Comparison of ENCODE assay signal across 8 cellular contexts in the genomic region with DNA sequence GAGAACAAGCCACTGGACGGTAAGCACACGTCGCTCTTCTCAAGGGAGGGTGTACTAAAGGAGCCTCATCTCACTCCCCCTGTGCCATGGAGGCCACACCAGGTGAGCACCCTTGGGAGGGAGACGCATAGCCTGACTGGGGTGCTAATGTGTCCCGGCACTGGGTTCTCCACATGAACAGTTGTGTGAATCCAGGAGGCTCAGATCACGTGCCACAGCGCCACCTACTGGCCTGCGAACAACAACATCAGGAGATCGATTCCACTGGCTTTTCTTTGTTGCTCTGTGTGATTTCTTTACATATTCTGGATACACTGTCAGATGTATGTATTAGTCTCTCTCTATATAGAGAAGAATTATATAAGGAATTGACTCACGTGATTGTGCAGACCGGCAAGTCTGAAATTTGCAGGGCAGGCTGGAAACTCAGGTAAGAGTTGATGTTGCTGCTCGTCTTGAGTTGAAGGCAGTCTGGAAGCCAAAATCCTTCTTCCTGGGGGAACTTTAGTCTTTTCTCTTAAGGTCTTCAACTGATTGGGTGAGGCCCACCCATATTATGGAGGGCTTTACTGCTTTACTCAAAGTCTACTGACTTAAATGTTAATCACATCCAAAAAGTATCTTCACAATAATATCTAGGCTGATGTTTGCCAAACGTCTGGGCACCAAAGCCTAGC. TPM values are rescaled to one million over a fixed set of nuclear protein-coding genes. Genes with fewer than 3 reads are reported as not detected.
DNase-seq lines count a peak whose midpoint lies in the region; ATAC-seq and TF ChIP-seq lines count a peak whose summit lies in the region.
"Not testable (repeated sequence)": the region's sequence is repeated elsewhere in the genome, so short reads cannot be mapped to it uniquely, and the experiment has no call there.

No MANE protein-coding gene starts in this region.

- DNase-seq in NCI-H748 (lab: John Stamatoyannopoulos, UW; ENCODE audit: unreplicated experiment) (peak; percentile 23), caudate nucleus (lab: John Stamatoyannopoulos, UW) (peak in 35 of 61 donors; percentile 3 to 55 (median 16)), iPS-NIHi7 (ENCODE audit: extremely low spot score) (peak; percentile 48), gastrocnemius medialis (peak in 1 of 2 donors; percentile 47), uterus (peak; percentile 47 to 50)
- DNase-seq in activated CD4-positive, alpha-beta T cell treated with anti-CD3 and anti-CD28 coated beads for 4 hours = peak; percentile 40 to 45

- H3K4me3 ChIP-seq in gastrocnemius medialis, uterus: not testable (repeated sequence)

- not testable (repeated sequence) for TF ChIP-seq POLR2A in gastrocnemius medialis (IDR thresholded peaks at IDR 0.05); uterus (IDR thresholded peaks at IDR 0.05)

- in situ Hi-C loops in gastrocnemius medialis (cut with MboI; ENCODE audit: low sequenced_read_pairs in 4 of 4) = not testable (repeated sequence)

- ATAC-seq in HG03064 (IDR thresholded peaks at IDR 0.05; ENCODE audit: low read depth, unreplicated experiment) = peak; percentile 64
- ATAC-seq in gastrocnemius medialis = peak; percentile 69 to 83

- not testable (repeated sequence) for H3K9me3 ChIP-seq in gastrocnemius medialis, uterus

- H3K4me1 ChIP-seq in gastrocnemius medialis, uterus: not testable (repeated sequence)

- TF ChIP-seq CTCF in GM12873 (IDR thresholded peaks at IDR 0.05; ENCODE audit: insufficient read depth, low read depth, low read length, missing control alignments) (peak; percentile 76), gastrocnemius medialis (IDR thresholded peaks at IDR 0.05 in 4 of 5, conservative IDR thresholded peaks at IDR 0.05 in 1 of 5) (peak; percentile 45 to 81 (median 78)), uterus (IDR thresholded peaks at IDR 0.05) (peak; percentile 63 to 81 (median 75))

- intact Hi-C loops in gastrocnemius medialis (cut with DNase I; ENCODE audit: low total_unique reads) = loop anchor here (10.0 kb wide), 1 partner anchor 115 kb away; no protein-coding TSS in a partner anchor
- intact Hi-C loops in uterus (cut with DNase I; ENCODE audit: low total_unique reads) = not testable (repeated sequence)

- H3K27me3 ChIP-seq in gastrocnemius medialis, uterus: not testable (repeated sequence)

- H3K27ac ChIP-seq in caudate nucleus (ENCODE audit: low read depth, low read length); gastrocnemius medialis; uterus: not testable (repeated sequence)

- not testable (repeated sequence) for H3K36me3 ChIP-seq in gastrocnemius medialis, uterus

RNA-seq across cellular contexts. Expression of gene CLEC18B, which starts 8.9 kb away (rescaled TPM):
- total RNA-seq in gastrocnemius medialis = 1 to 10 TPM in 2 of 4 donors, not detected in 2; 1.1 to 2.7 TPM
- under 1 TPM in 1 of 4 donors, not detected in 3; 0.69 TPM for total RNA-seq in uterus

RNA-seq across cellular contexts. Expression of gene NPIPB15, which starts 54.1 kb away (rescaled TPM):
- total RNA-seq in gastrocnemius medialis = 1 to 10 TPM in 2 of 4 donors, not detected in 2; 1.3 to 2.2 TPM
- 10 to 100 TPM in 1 of 4 donors, 1 to 10 TPM in 1, under 1 TPM in 1, not detected in 1; 0.21 to 36.1 (median 8.4) TPM for total RNA-seq in uterus
